In the genomic region with DNA sequence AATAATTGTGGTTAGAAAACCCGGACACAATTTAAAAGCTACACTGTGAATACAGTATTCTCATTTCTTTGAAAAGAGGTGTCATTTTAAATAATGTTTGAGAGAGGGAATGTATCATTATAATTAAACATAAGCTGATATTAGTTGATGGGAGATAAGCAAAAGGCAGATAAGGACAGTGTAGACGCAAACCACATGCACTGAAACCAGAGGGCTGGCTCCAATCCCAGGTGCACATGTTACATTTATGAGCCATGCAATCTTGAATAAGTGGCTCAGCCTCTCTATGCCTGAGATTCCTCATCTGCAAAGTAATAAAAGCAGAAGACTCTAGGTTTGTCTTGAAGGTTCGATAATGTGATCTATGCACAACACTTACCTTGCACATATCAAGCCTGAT, we compare ENCODE assay signal across 14 cellular contexts.
DNase-seq lines count a peak whose midpoint lies in the region; TF ChIP-seq lines count a peak whose summit lies in the region.
"Had no signal": no experiment of that assay in that cellular context is flagged by ENCODE, and none has a peak within 500 bp of the region (broad histone marks: within the 10 kb centered on the region; RNA-seq: fewer than 3 reads in every experiment).

No MANE protein-coding gene starts in this region.

- in situ Hi-C loops in ACHN (cut with HindIII; ENCODE audit: low pct_ligation_motif_present, low pct_unique_long_range_greater_than_20kb, low sequenced_read_pairs) = no loop called here

- no peak overlapping the region for H3K27ac Mint-ChIP-seq in HFFc6
- H3K27ac Mint-ChIP-seq: CD14-positive monocyte; CD4-positive, alpha-beta memory T cell; H9 had no signal

- no peaks in the 10 kb centered on the region for H3K27me3 ChIP-seq in SJCRH30

- no peaks in the 10 kb centered on the region for H3K36me3 ChIP-seq in SJCRH30

- H3K4me1 ChIP-seq in SJCRH30 = no peaks in the 10 kb centered on the region

- H3K27ac ChIP-seq in VCaP (peak overlapping the region; percentile 7; the same call in 1 of the 2 replicates), SJCRH30 (no peak overlapping the region)

- no peaks in the 10 kb centered on the region for H3K4me1 Mint-ChIP-seq in HFFc6 (ENCODE audit: low read depth)
- H3K4me1 Mint-ChIP-seq: CD14-positive monocyte; CD4-positive, alpha-beta memory T cell had no signal

- H3K4me3 Mint-ChIP-seq in HFFc6 = no peak overlapping the region
- H3K4me3 Mint-ChIP-seq: CD14-positive monocyte; CD4-positive, alpha-beta memory T cell; H9 had no signal

- TF ChIP-seq CTCF in VCaP (conservative IDR thresholded peaks at IDR 0.05) (no peak), fibroblast of the aortic adventitia (IDR thresholded peaks at IDR 0.05; ENCODE audit: insufficient read depth, low read length) (no peak), HFFc6 (IDR thresholded peaks at IDR 0.05) (no peak)

- peaks cover 10% of the 10 kb centered on the region for H3K27me3 Mint-ChIP-seq in HFFc6 (ENCODE audit: insufficient read depth)

- H3K4me3 ChIP-seq in fibroblast of the aortic adventitia (ENCODE audit: low read depth, low read length) (no peak overlapping the region), SJCRH30 (no peak overlapping the region)

- no peaks in the 10 kb centered on the region for H3K36me3 Mint-ChIP-seq in HFFc6 (ENCODE audit: low read depth)
- H3K36me3 Mint-ChIP-seq: CD14-positive monocyte; CD4-positive, alpha-beta memory T cell had no signal

- H3K9me3 ChIP-seq in SJCRH30 (replicated peaks) = no peaks in the 10 kb centered on the region

- DNase-seq in NCI-H226 = peak; percentile 15
- peak; percentile 6 for DNase-seq in fibroblast of the aortic adventitia (ENCODE audit: low read depth)
- DNase-seq in C1 segment of cervical spinal cord (lab: John Stamatoyannopoulos, UW) = no peak
- no peak for DNase-seq in SJCRH30
- no peak for DNase-seq in ACHN
- no peak for DNase-seq in HFFc6
- DNase-seq: AML-193; CD4-positive, alpha-beta memory T cell; DMS153; DMS79; GOT3; H9 had no signal

- no peaks in the 10 kb centered on the region for H3K9me3 Mint-ChIP-seq in HFFc6

Comparison
In these comparisons a context has a peak if more than half of its experiments do, and no peak if none do; other contexts are left out.
1. DNase-seq: peak in NCI-H226 (single experiment) and fibroblast of the aortic adventitia (single experiment); none in C1 segment of cervical spinal cord (0 of 14), SJCRH30 (0 of 2), ACHN (single experiment) and HFFc6 (single experiment).